8 cellular contexts compared by ENCODE assay signal in the genomic region with DNA sequence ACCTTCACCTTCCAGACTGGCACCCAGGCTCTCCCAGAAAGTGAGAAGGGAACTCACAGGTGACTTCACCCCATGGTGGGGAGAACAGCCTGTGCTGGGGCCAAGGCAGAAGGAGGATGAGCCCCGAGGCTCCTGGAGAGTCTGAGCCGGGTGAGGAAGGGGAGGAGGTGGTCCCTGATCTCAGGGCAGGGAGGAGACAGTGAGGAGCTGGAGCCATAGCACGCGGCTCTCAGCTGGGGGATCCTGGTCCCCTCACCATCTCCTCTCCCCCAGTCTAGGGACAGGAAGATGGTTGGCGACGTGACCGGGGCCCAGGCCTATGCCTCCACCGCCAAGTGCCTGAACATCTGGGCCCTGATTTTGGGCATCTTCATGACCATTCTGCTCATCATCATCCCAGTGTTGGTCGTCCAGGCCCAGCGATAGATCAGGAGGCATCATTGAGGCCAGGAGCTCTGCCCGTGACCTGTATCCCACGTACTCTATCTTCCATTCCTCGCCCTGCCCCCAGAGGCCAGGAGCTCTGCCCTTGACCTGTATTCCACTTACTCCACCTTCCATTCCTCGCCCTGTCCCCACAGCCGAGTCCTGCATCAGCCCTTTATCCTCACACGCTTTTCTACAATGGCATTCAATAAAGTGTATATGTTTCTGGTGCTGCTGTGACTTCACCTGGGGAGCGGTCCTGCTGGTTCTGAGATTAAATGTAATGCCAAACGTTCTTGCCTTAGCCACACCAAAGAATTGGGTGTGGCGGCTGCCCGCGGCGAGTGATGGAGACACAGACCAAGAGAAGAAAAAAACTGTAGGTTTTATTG. TPM values are rescaled to one million over a fixed set of nuclear protein-coding genes. Genes with fewer than 3 reads are reported as not detected.
DNase-seq lines count a peak whose midpoint lies in the region; ATAC-seq and TF ChIP-seq lines count a peak whose summit lies in the region.
"Not testable (repeated sequence)": the region's sequence is repeated elsewhere in the genome, so short reads cannot be mapped to it uniquely, and the experiment has no call there.
"Had no signal": no experiment of that assay in that cellular context is flagged by ENCODE, and none has a peak within 500 bp of the region (broad histone marks: within the 10 kb centered on the region; RNA-seq: fewer than 3 reads in every experiment).

No MANE protein-coding gene starts in this region.

- peaks cover 14% of the 10 kb centered on the region for H3K79me2 ChIP-seq in DND-41 (ENCODE audit: insufficient read depth, low read length)

- H3K4me3 ChIP-seq in DND-41 (ENCODE audit: low read depth in 1 of 2, low read length in 2 of 2) (peak overlapping the region in 1 of 2 experiments; percentile 55; a peak in 3 of 4 replicates), ascending aorta (peak overlapping the region; percentile 61 to 62), fibroblast of the aortic adventitia (ENCODE audit: low read depth, low read length) (peak overlapping the region; percentile 86), stomach smooth muscle (ENCODE audit: low read length in 2 of 2) (peak overlapping the region; percentile 73 to 78)
- not testable (repeated sequence) for H3K4me3 ChIP-seq in SK-N-MC

- not testable (repeated sequence) for H4K20me1 ChIP-seq in DND-41 (ENCODE audit: insufficient read depth, low read length)

- not testable (repeated sequence) for TF ChIP-seq CTCF in DND-41 (IDR thresholded peaks at IDR 0.05; ENCODE audit: borderline replicate concordance, extremely low read depth, low read length, poor library complexity, severe bottlenecking); ascending aorta (IDR thresholded peaks at IDR 0.05); fibroblast of the aortic adventitia (IDR thresholded peaks at IDR 0.05; ENCODE audit: insufficient read depth, low read length)

- peak; percentile 45 for DNase-seq in DND-41
- not testable (repeated sequence) for DNase-seq in SK-N-MC (ENCODE audit: low read depth, low spot score); ascending aorta (ENCODE audit: low spot score in 2 of 2); fibroblast of the aortic adventitia (ENCODE audit: low read depth); naive B cell

- H3K4me1 ChIP-seq in DND-41 (ENCODE audit: insufficient read depth, low read length): peaks cover 47% of the 10 kb centered on the region
- peaks cover 7 to 38% of the 10 kb centered on the region in 2 donors for H3K4me1 ChIP-seq in ascending aorta
- H3K4me1 ChIP-seq in stomach smooth muscle (ENCODE audit: control insufficient read depth, insufficient read depth, low read length): peaks cover 33% of the 10 kb centered on the region

- H3K4me2 ChIP-seq in DND-41 (ENCODE audit: insufficient read depth, low read length): peak overlapping the region; percentile 64

- H3K9ac ChIP-seq in DND-41 (ENCODE audit: low read depth, low read length) (peak overlapping the region; percentile 51), stomach smooth muscle (ENCODE audit: low read length in 2 of 2) (peak overlapping the region in 1 of 2 donors; percentile 71)
- not testable (repeated sequence) for H3K9ac ChIP-seq in SK-N-MC (ENCODE audit: insufficient read length)

- H3K9me3 ChIP-seq in DND-41 (ENCODE audit: insufficient read depth, low read length, severe bottlenecking); SK-N-MC (ENCODE audit: low read depth, low read length); ascending aorta; stomach smooth muscle (ENCODE audit: control insufficient read depth in 2 of 2, low read length in 2 of 2): not testable (repeated sequence)

- intact Hi-C loops in ascending aorta (cut with DNase I): loop anchor here (1.0 to 5.0 kb wide), 5 partner anchors 46 to 198 kb away; a partner anchor contains a TSS

- H3K4me1 Mint-ChIP-seq in naive B cell: peaks cover 37 to 60% (median 39%) of the 10 kb centered on the region in 3 donors

- H3K27ac Mint-ChIP-seq in naive B cell: peak overlapping the region; percentile 80 to 97 (median 94)

- H2AFZ ChIP-seq in DND-41 (ENCODE audit: low read depth, low read length): not testable (repeated sequence)

- H3K36me3 Mint-ChIP-seq in naive B cell: not testable (repeated sequence)

- not testable (repeated sequence) for H3K36me3 ChIP-seq in DND-41 (ENCODE audit: insufficient read depth, low read length); SK-N-MC (ENCODE audit: insufficient read depth, low read length); ascending aorta; stomach smooth muscle (ENCODE audit: control insufficient read depth in 2 of 2, insufficient read depth in 2 of 2, low read length in 2 of 2)

- H3K27ac ChIP-seq in DND-41 (ENCODE audit: low read length) (0 out of 2 replicates have a peak overlapping the region, but pooled peaks have one; percentile 39), SK-N-MC (peak overlapping the region; percentile 29; the same call in 1 of the 2 replicates), ascending aorta (peak overlapping the region; percentile 70 to 86), stomach smooth muscle (ENCODE audit: low read length) (peak overlapping the region; percentile 84)

- H3K4me3 Mint-ChIP-seq in naive B cell: peak overlapping the region; percentile 87 to 98 (median 95)

- ATAC-seq in DND-41 (ENCODE audit: insufficient read depth, low read depth): peak; percentile 31
- peak in 1 of 2 donors; percentile 1 for ATAC-seq in naive B cell (ENCODE audit: low read depth in 2 of 2)

- not testable (repeated sequence) for H3K27me3 ChIP-seq in DND-41 (ENCODE audit: insufficient read depth, low read length, poor library complexity); ascending aorta; stomach smooth muscle (ENCODE audit: control insufficient read depth in 1 of 2, insufficient read depth in 2 of 2, low read length in 2 of 2)

- not testable (repeated sequence) for H3K27me3 Mint-ChIP-seq in naive B cell

- H3K9me3 Mint-ChIP-seq in naive B cell: not testable (repeated sequence)

RNA-seq across cellular contexts. Expression of a gene that starts 1.3 kb away (rescaled TPM):
- total RNA-seq in ascending aorta (1,131 TPM), fibroblast of the aortic adventitia (ENCODE audit: low replicate concordance) (50.1 and 88.1 TPM in 2 replicates)
- polyA plus RNA-seq in naive B cell (ENCODE audit: low read depth in 6 of 6): 1,000 to 10,000 TPM in 4 of 6 donors, 100 to 1,000 TPM in 2; 915 to 1,467 (median 1,288) TPM

RNA-seq across cellular contexts. Expression of a gene that starts 4.9 kb away (rescaled TPM):
- total RNA-seq in ascending aorta: 650 TPM
- total RNA-seq in fibroblast of the aortic adventitia (ENCODE audit: low replicate concordance): 20.9 and 24.2 TPM in 2 replicates
- polyA plus RNA-seq in naive B cell (ENCODE audit: low read depth in 6 of 6): 100 to 1,000 TPM; 152 to 299 (median 164) TPM

RNA-seq across cellular contexts. Expression of a gene that starts 9.6 kb away (rescaled TPM):
- total RNA-seq in ascending aorta: not detected
- not detected in 2 replicates for total RNA-seq in fibroblast of the aortic adventitia (ENCODE audit: low replicate concordance)
- not detected for polyA plus RNA-seq in naive B cell (ENCODE audit: low read depth in 6 of 6)
- total RNA-seq: glomerular endothelial cell, renal cortical epithelial cell had no signal

RNA-seq across cellular contexts. Expression of a gene that starts 11.7 kb away (rescaled TPM):
- total RNA-seq in ascending aorta: 1,421 TPM
- total RNA-seq in fibroblast of the aortic adventitia (ENCODE audit: low replicate concordance): 34.3 and 95.4 TPM in 2 replicates
- 100 to 1,000 TPM in 1 of 6 donors, 10 to 100 TPM in 3, 1 to 10 TPM in 1, under 1 TPM in 1; 0.71 to 178 (median 64.1) TPM for polyA plus RNA-seq in naive B cell (ENCODE audit: low read depth in 6 of 6)

RNA-seq across cellular contexts. Expression of a gene that starts 20.0 kb away (rescaled TPM):
- 155 TPM for total RNA-seq in ascending aorta
- 5.3 and 6.9 TPM in 2 replicates for total RNA-seq in fibroblast of the aortic adventitia (ENCODE audit: low replicate concordance)
- polyA plus RNA-seq in naive B cell (ENCODE audit: low read depth in 6 of 6): 1 to 10 TPM; 3.4 to 8.3 (median 4.3) TPM

Comparison
In these comparisons a context has a peak if more than half of its experiments do, and no peak if none do; other contexts are left out.
1. H3K27ac ChIP-seq: peak in every context shown above with its lines; median percentile 84 in stomach smooth muscle; 78 in ascending aorta; 39 in DND-41; 29 in SK-N-MC.
2. RNA of a gene that starts 1.3 kb away (total RNA-seq): 1,131 TPM in ascending aorta (single experiment); 50.1 to 88.1 TPM in fibroblast of the aortic adventitia; every median in the first group is over 10 times any median in the second.
3. RNA of a gene that starts 4.9 kb away (total RNA-seq): 650 TPM in ascending aorta (single experiment); 20.9 to 24.2 TPM in fibroblast of the aortic adventitia; every median in the first group is over 10 times any median in the second.